ENCODE assay signal across 8 cellular contexts in the genomic region with DNA sequence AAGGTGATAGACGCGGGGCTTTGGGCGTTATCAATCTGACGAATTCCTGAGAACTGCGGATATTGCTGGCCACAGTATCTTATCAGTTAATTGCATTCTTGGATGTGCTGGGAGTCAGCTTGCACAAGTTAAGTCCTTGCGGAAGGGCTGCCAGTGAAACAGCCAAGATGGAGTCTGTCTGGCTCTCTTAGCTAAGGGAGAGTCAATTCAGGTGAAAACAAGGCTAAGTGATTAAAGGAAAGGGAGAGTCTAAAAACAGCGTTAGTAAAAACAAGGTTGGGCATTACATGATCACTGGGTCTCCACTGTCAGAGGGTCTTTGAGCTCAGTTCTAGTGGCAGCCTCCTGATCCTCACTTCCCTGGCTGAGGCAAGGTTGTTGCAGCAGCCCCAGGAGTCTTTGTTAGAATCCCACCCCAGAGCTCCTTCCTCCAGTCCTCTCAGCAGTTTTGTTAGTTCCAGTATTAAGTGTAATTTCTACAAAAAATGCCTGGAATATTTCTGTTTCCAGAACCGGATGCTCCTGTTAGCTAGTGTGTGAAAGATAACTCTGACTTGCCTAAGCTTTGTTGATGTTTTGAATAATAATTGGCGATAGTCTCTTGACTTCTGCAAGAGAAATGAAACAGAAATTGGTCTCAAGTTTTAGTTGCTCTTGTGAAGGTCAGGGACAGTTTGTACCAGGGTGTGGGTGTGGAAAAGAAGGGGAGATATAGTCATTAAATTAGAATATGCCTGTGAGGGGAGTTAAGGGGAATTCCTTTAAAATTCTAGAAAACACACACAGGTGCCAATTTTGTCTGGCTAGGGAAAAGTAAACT. TPM values are rescaled to one million over a fixed set of nuclear protein-coding genes. Genes with fewer than 3 reads are reported as not detected.
DNase-seq lines count a peak whose midpoint lies in the region; ATAC-seq and TF ChIP-seq lines count a peak whose summit lies in the region.

No MANE protein-coding gene starts in this region.

- H3K4me1 ChIP-seq in hepatocyte (ENCODE audit: insufficient read depth): peaks cover 37% of the 10 kb centered on the region

- H3K4me3 ChIP-seq in GM08714 (ENCODE audit: low read length) (peak overlapping the region; percentile 76; the same call in 1 of the 2 replicates), hepatocyte (no peak overlapping the region), H7 (ENCODE audit: insufficient read depth, low read depth, low read length) (no peak overlapping the region)

- peak; percentile 31 for ATAC-seq in HG02571 (IDR thresholded peaks at IDR 0.05; ENCODE audit: unreplicated experiment)

- H3K27me3 ChIP-seq in hepatocyte (no peaks in the 10 kb centered on the region), H7 (ENCODE audit: control insufficient read depth, insufficient read depth, low read length) (no peaks in the 10 kb centered on the region)

- H3K4me3 Mint-ChIP-seq in activated T-helper 1 cell treated with anti-CD3 and anti-CD28 coated beads, Interleukin-12 subunit alpha, Interleukin-12 subunit beta, Interleukin-2, Interleukin-4 antibody, amounts not matched to agents 30 ng/mL and 10 ng/mL and 1 ng/mL, durations not matched to agents 14 hours and 24 hours and 36 hours: peak overlapping the region; percentile 94

- H3K36me3 Mint-ChIP-seq in activated T-helper 1 cell treated with anti-CD3 and anti-CD28 coated beads, Interleukin-12 subunit alpha, Interleukin-12 subunit beta, Interleukin-2, Interleukin-4 antibody, amounts not matched to agents 30 ng/mL and 10 ng/mL and 1 ng/mL, durations not matched to agents 14 hours and 24 hours and 36 hours (ENCODE audit: low read depth): peaks cover 65% of the 10 kb centered on the region

- peaks cover 86% of the 10 kb centered on the region for H3K79me2 ChIP-seq in hepatocyte

- 14% methylated on average over 9 of the region's 9 CpGs for WGBS in hepatocyte (ENCODE audit: low lambda C conversion rate, missing lambda C conversion rate)

- H3K9me3 ChIP-seq in hepatocyte (ENCODE audit: low read depth): no peaks in the 10 kb centered on the region

- H3K9me3 Mint-ChIP-seq in activated T-helper 1 cell treated with anti-CD3 and anti-CD28 coated beads, Interleukin-12 subunit alpha, Interleukin-12 subunit beta, Interleukin-2, Interleukin-4 antibody, amounts not matched to agents 30 ng/mL and 10 ng/mL and 1 ng/mL, durations not matched to agents 14 hours and 24 hours and 36 hours: no peaks in the 10 kb centered on the region

- H3K27me3 Mint-ChIP-seq in activated T-helper 1 cell treated with anti-CD3 and anti-CD28 coated beads, Interleukin-12 subunit alpha, Interleukin-12 subunit beta, Interleukin-2, Interleukin-4 antibody, amounts not matched to agents 30 ng/mL and 10 ng/mL and 1 ng/mL, durations not matched to agents 14 hours and 24 hours and 36 hours (ENCODE audit: insufficient read depth): no peaks in the 10 kb centered on the region

- H3K4me2 ChIP-seq in hepatocyte: peak overlapping the region; percentile 72

- H3K36me3 ChIP-seq in hepatocyte (replicated peaks; ENCODE audit: insufficient read depth, low read depth) (no peaks in the 10 kb centered on the region), H7 (replicated peaks; ENCODE audit: control insufficient read depth, insufficient read depth, low read length) (no peaks in the 10 kb centered on the region)

- peaks cover 4% of the 10 kb centered on the region for H4K20me1 ChIP-seq in hepatocyte (ENCODE audit: insufficient read depth, poor library complexity, severe bottlenecking)

- no peak for DNase-seq in activated T-helper 1 cell treated with anti-CD3 and anti-CD28 coated beads, Interleukin-12 subunit alpha, Interleukin-12 subunit beta, Interleukin-2, Interleukin-4 antibody, amounts not matched to agents 30 ng/mL and 10 ng/mL and 1 ng/mL, durations not matched to agents 14 hours and 24 hours and 36 hours (ENCODE audit: low spot score)
- DNase-seq in hepatocyte (ENCODE audit: low spot score) (no peak), H7 (no peak), NCI-H1417 (lab: John Stamatoyannopoulos, UW) (no peak), 8988T (no peak)

- intact Hi-C loops in activated T-helper 1 cell treated with anti-CD3 and anti-CD28 coated beads, Interleukin-12 subunit alpha, Interleukin-12 subunit beta, Interleukin-2, Interleukin-4 antibody, amounts not matched to agents 30 ng/mL and 10 ng/mL and 1 ng/mL, durations not matched to agents 14 hours and 24 hours and 36 hours (cut with micrococcal nuclease): loop anchor here (1.0 to 2.0 kb wide), 2 partner anchors 237 to 262 kb away; a partner anchor contains a TSS

- H3K27ac ChIP-seq in hepatocyte: peak overlapping the region; percentile 92
- peak overlapping the region; percentile 47 for H3K27ac ChIP-seq in temporal lobe (ENCODE audit: low read depth, low read length)

- H3K9me2 ChIP-seq in hepatocyte (replicated peaks; ENCODE audit: insufficient read depth): no peaks in the 10 kb centered on the region

- no peak overlapping the region for H2AFZ ChIP-seq in hepatocyte

- TF ChIP-seq CTCF in hepatocyte (IDR thresholded peaks at IDR 0.05; ENCODE audit: poor library complexity): no peak

- peak overlapping the region; percentile 97 for H3K27ac Mint-ChIP-seq in activated T-helper 1 cell treated with anti-CD3 and anti-CD28 coated beads, Interleukin-12 subunit alpha, Interleukin-12 subunit beta, Interleukin-2, Interleukin-4 antibody, amounts not matched to agents 30 ng/mL and 10 ng/mL and 1 ng/mL, durations not matched to agents 14 hours and 24 hours and 36 hours

- peaks cover 77% of the 10 kb centered on the region for H3K4me1 Mint-ChIP-seq in activated T-helper 1 cell treated with anti-CD3 and anti-CD28 coated beads, Interleukin-12 subunit alpha, Interleukin-12 subunit beta, Interleukin-2, Interleukin-4 antibody, amounts not matched to agents 30 ng/mL and 10 ng/mL and 1 ng/mL, durations not matched to agents 14 hours and 24 hours and 36 hours (ENCODE audit: low read depth)

RNA-seq across cellular contexts. Expression of a gene that starts 10.6 kb away (rescaled TPM):
- 457 and 480 TPM in 2 replicates for total RNA-seq in activated T-helper 1 cell treated with anti-CD3 and anti-CD28 coated beads, Interleukin-12 subunit alpha, Interleukin-12 subunit beta, Interleukin-2, Interleukin-4 antibody, amounts not matched to agents 30 ng/mL and 10 ng/mL and 1 ng/mL, durations not matched to agents 14 hours and 24 hours and 36 hours
- total RNA-seq in hepatocyte (60.6 and 65.9 TPM in 2 replicates), temporal lobe (26.6 TPM)
- polyA plus RNA-seq in hepatocyte: 46.0 and 54.1 TPM in 2 replicates
- total RNA-seq in H7 (2014; rRNA removed; shearing (Covaris generic)): 9.0 and 18.3 TPM in 2 replicates

RNA-seq across cellular contexts. Expression of a gene that starts 54.7 kb away (rescaled TPM):
- 105 and 121 TPM in 2 replicates for total RNA-seq in activated T-helper 1 cell treated with anti-CD3 and anti-CD28 coated beads, Interleukin-12 subunit alpha, Interleukin-12 subunit beta, Interleukin-2, Interleukin-4 antibody, amounts not matched to agents 30 ng/mL and 10 ng/mL and 1 ng/mL, durations not matched to agents 14 hours and 24 hours and 36 hours
- 83.0 and 96.2 TPM in 2 replicates for total RNA-seq in hepatocyte
- polyA plus RNA-seq in hepatocyte: 229 and 230 TPM in 2 replicates
- 32.7 TPM for total RNA-seq in temporal lobe
- 45.7 and 56.7 TPM in 2 replicates for total RNA-seq in H7 (2014; rRNA removed; shearing (Covaris generic))

RNA-seq across cellular contexts. Expression of a gene that starts 55.0 kb away (rescaled TPM):
- 26.1 and 29.4 TPM in 2 replicates for total RNA-seq in activated T-helper 1 cell treated with anti-CD3 and anti-CD28 coated beads, Interleukin-12 subunit alpha, Interleukin-12 subunit beta, Interleukin-2, Interleukin-4 antibody, amounts not matched to agents 30 ng/mL and 10 ng/mL and 1 ng/mL, durations not matched to agents 14 hours and 24 hours and 36 hours
- total RNA-seq in hepatocyte (8.0 and 9.7 TPM in 2 replicates), temporal lobe (42.0 TPM)
- polyA plus RNA-seq in hepatocyte: 6.4 and 6.7 TPM in 2 replicates
- 5.7 and 6.8 TPM in 2 replicates for total RNA-seq in H7 (2014; rRNA removed; shearing (Covaris generic))

RNA-seq across cellular contexts. Expression of a gene that starts 56.4 kb away (rescaled TPM):
- total RNA-seq in activated T-helper 1 cell treated with anti-CD3 and anti-CD28 coated beads, Interleukin-12 subunit alpha, Interleukin-12 subunit beta, Interleukin-2, Interleukin-4 antibody, amounts not matched to agents 30 ng/mL and 10 ng/mL and 1 ng/mL, durations not matched to agents 14 hours and 24 hours and 36 hours: 13.5 and 15.7 TPM in 2 replicates
- total RNA-seq in hepatocyte (7.2 and 11.0 TPM in 2 replicates), temporal lobe (2.0 TPM)
- 1.6 and 2.0 TPM in 2 replicates for polyA plus RNA-seq in hepatocyte
- 5.1 and 5.4 TPM in 2 replicates for total RNA-seq in H7 (2014; rRNA removed; shearing (Covaris generic))
